25 cellular contexts compared by ENCODE assay signal in genomic region chr4:31230579-31230978, GRCh38.
"Had no signal": no experiment of that assay in that cellular context is flagged by ENCODE, and none has a peak within 500 bp of the region (broad histone marks: within the 10 kb centered on the region; RNA-seq: fewer than 3 reads in every experiment).

No MANE protein-coding gene starts in this region.

- H3K27ac ChIP-seq: colonic mucosa, epithelial cell of prostate, esophagus squamous epithelium, gastrocnemius medialis, heart right ventricle, left lung, lower lobe of right lung had no signal

- H3K27me3 ChIP-seq: colonic mucosa, esophagus squamous epithelium, gastrocnemius medialis, heart right ventricle, left lung had no signal

- H3K27me3 Mint-ChIP-seq: dendritic cell treated with granulocyte-macrophage colony-stimulating factor and Interleukin-4, amounts not matched to agents 40 ng/mL and 50 ng/mL, for 4 days; effector memory CD8-positive, alpha-beta T cell; naive B cell had no signal

- H3K9me3 ChIP-seq: colonic mucosa, esophagus squamous epithelium, gastrocnemius medialis, heart right ventricle, left lung, lower lobe of right lung, mucosa of descending colon had no signal

- H3K4me1 Mint-ChIP-seq: endodermal cell, naive B cell had no signal

- H3K36me3 Mint-ChIP-seq: mesothelial cell of epicardium, naive B cell had no signal

- H3K4me3 Mint-ChIP-seq: dendritic cell treated with granulocyte-macrophage colony-stimulating factor and Interleukin-4, amounts not matched to agents 40 ng/mL and 50 ng/mL, for 4 days; endodermal cell; mesothelial cell of epicardium; naive B cell had no signal

- H3K27ac Mint-ChIP-seq: dendritic cell treated with granulocyte-macrophage colony-stimulating factor and Interleukin-4, amounts not matched to agents 40 ng/mL and 50 ng/mL, for 4 days; effector memory CD8-positive, alpha-beta T cell; endodermal cell; mesothelial cell of epicardium; naive B cell had no signal

- ATAC-seq: effector memory CD8-positive, alpha-beta T cell; esophagus mucosa; gastrocnemius medialis; heart right ventricle; left cardiac atrium; left lung; left ventricle myocardium superior; lower lobe of right lung; mucosa of descending colon had no signal

- DNase-seq: colonic mucosa; cortex of kidney; effector CD8-positive, alpha-beta T cell; effector memory CD8-positive, alpha-beta T cell; endodermal cell; erythroblast; esophagus squamous epithelium; foreskin fibroblast; foreskin melanocyte; gastrocnemius medialis; glutamatergic neuron; head of caudate nucleus; heart right ventricle; hippocampal formation; left cardiac atrium; left lung; left ventricle myocardium superior; lower lobe of right lung; mesenchymal stem cell; mucosa of descending colon; naive B cell had no signal

- H3K4me1 ChIP-seq: colonic mucosa, esophagus squamous epithelium, gastrocnemius medialis, heart right ventricle, left lung, lower lobe of right lung had no signal

- H3K9me3 Mint-ChIP-seq: dendritic cell treated with granulocyte-macrophage colony-stimulating factor and Interleukin-4, amounts not matched to agents 40 ng/mL and 50 ng/mL, for 4 days; endodermal cell had no signal

- H3K4me3 ChIP-seq: colonic mucosa, esophagus squamous epithelium, gastrocnemius medialis, heart right ventricle, left lung, lower lobe of right lung, mucosa of descending colon had no signal

- H3K36me3 ChIP-seq: colonic mucosa, esophagus squamous epithelium, gastrocnemius medialis, heart right ventricle, left lung, lower lobe of right lung had no signal
